Comparison of ENCODE assay signal across 1 cellular context in genomic region chr9:116661037-116661954, GRCh38.
TF ChIP-seq lines count a peak whose summit lies in the region.

No MANE protein-coding gene starts in this region.

TF ChIP-seq in endothelial cell of umbilical vein, 7 proteins besides CTCF, POLR2A, EP300 and RAD21:
- TF ChIP-seq JUN (IDR thresholded peaks at IDR 0.05; ENCODE audit: borderline replicate concordance, insufficient read depth, insufficient read length, low read depth) (no peak), POLR2AphosphoS5 (IDR thresholded peaks at IDR 0.05; ENCODE audit: insufficient read depth, low read depth, low read length) (no peak), MYC (IDR thresholded peaks at IDR 0.05; ENCODE audit: low read depth, low read length) (no peak), EZH2 (IDR thresholded peaks at IDR 0.05; ENCODE audit: borderline replicate concordance, low read depth, low read length, severe bottlenecking) (no peak), GATA2 (IDR thresholded peaks at IDR 0.05; ENCODE audit: insufficient read depth, insufficient read length, low read depth, low read length) (no peak), FOS (IDR thresholded peaks at IDR 0.05; ENCODE audit: borderline replicate concordance, insufficient read depth, low read length) (no peak), MAX (IDR thresholded peaks at IDR 0.05; ENCODE audit: insufficient read depth, insufficient read length) (no peak)
